Comparison of ENCODE assay signal across 9 cellular contexts in the genomic region with DNA sequence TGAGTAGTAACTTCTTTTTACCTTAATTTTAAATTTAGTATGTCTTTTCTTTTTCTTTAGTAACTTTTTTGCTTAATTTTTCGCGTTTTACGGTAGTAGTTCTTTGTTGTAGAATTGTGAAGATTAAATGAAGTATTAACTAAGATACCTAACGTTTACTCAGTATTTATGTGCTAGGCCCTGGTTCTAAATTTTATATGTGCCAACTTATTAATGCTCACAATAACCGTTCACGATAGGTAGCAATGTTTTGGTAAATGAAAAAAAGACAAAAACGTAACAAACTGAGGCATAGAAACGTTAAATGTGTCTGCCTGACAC. TPM values are rescaled to one million over a fixed set of nuclear protein-coding genes. Genes with fewer than 3 reads are reported as not detected.
DNase-seq lines count a peak whose midpoint lies in the region; ATAC-seq and TF ChIP-seq lines count a peak whose summit lies in the region.
"Had no signal": no experiment of that assay in that cellular context is flagged by ENCODE, and none has a peak within 500 bp of the region (broad histone marks: within the 10 kb centered on the region; RNA-seq: fewer than 3 reads in every experiment).

No MANE protein-coding gene starts in this region.

- H3K27ac Mint-ChIP-seq in naive thymus-derived CD8-positive, alpha-beta T cell, result peak overlapping the region; percentile 34 to 99 (median 98)

- peaks cover 0 to 4% (median 0%) of the 10 kb centered on the region in 5 donors for H3K27me3 Mint-ChIP-seq in naive thymus-derived CD8-positive, alpha-beta T cell

- no peaks in the 10 kb centered on the region for H3K27me3 ChIP-seq in duodenal mucosa (ENCODE audit: control insufficient read depth in 1 of 2, insufficient read depth in 2 of 2, low read length in 2 of 2)

- peak overlapping the region; percentile 90 to 98 (median 94) for H3K4me3 Mint-ChIP-seq in naive thymus-derived CD8-positive, alpha-beta T cell

- H3K4me1 ChIP-seq in duodenal mucosa (ENCODE audit: control insufficient read depth in 1 of 2, insufficient read depth in 2 of 2, low read length in 2 of 2), result peaks cover 18 to 19% of the 10 kb centered on the region in 2 donors

- intact Hi-C loops in left colon (cut with DNase I, micrococcal nuclease), result no loop called here

- H3K4me3 ChIP-seq in AG10803 (ENCODE audit: low read length) (peak overlapping the region; percentile 85), LNCaP clone FGC (ENCODE audit: low read depth, low read length) (peak overlapping the region; percentile 93), duodenal mucosa (ENCODE audit: low read depth in 1 of 2, low read length in 2 of 2) (peak overlapping the region; percentile 97 to 99)

- H3K9ac ChIP-seq in duodenal mucosa (ENCODE audit: low read depth in 1 of 2, low read length in 2 of 2), result peak overlapping the region; percentile 92 to 97

- DNase-seq in AG10803 (ENCODE audit: low read depth), result no peak
- no peak for DNase-seq in LNCaP clone FGC (ENCODE audit: low read depth)
- no peak for DNase-seq in naive thymus-derived CD8-positive, alpha-beta T cell
- DNase-seq in inferior parietal cortex (ENCODE audit: extremely low spot score), result no peak
- no peak for DNase-seq in left colon
- DNase-seq: NCI-H2029 treated with DMSO at 0.1 percent for 48 hours had no signal

- no peak for ATAC-seq in naive thymus-derived CD8-positive, alpha-beta T cell
- ATAC-seq in esophagus mucosa (no peak), GM21360 (IDR thresholded peaks at IDR 0.05; ENCODE audit: unreplicated experiment) (no peak), left colon (no peak)

- H3K27ac ChIP-seq in duodenal mucosa (ENCODE audit: low read depth, low read length), result no peak overlapping the region

- TF ChIP-seq CTCF in AG10803 (conservative IDR thresholded peaks at IDR 0.05; ENCODE audit: low read length) (no peak), LNCaP clone FGC (IDR thresholded peaks at IDR 0.05; ENCODE audit: control insufficient read depth, extremely low read depth, insufficient read depth) (no peak)

- peaks cover 13 to 35% of the 10 kb centered on the region in 2 donors for H3K36me3 ChIP-seq in duodenal mucosa (ENCODE audit: control insufficient read depth in 1 of 2, insufficient read depth in 2 of 2, low read length in 2 of 2)

- H3K9me3 ChIP-seq in duodenal mucosa (ENCODE audit: control insufficient read depth in 1 of 2, low read length in 2 of 2), result no peaks in the 10 kb centered on the region

- peaks cover 0 to 35% (median 7%) of the 10 kb centered on the region in 3 donors for H3K36me3 Mint-ChIP-seq in naive thymus-derived CD8-positive, alpha-beta T cell

- POLR2A ChIA-PET in naive thymus-derived CD8-positive, alpha-beta T cell (lab: Charles Lee), result interaction anchor here (1.0 kb wide), 1 partner anchor 1206 kb away, joined by 4 read pairs; no protein-coding TSS in a partner anchor

- H3K4me1 Mint-ChIP-seq in naive thymus-derived CD8-positive, alpha-beta T cell, result peaks cover 5 to 39% (median 32%) of the 10 kb centered on the region in 4 donors

- peaks cover 0 to 1% (median 0%) of the 10 kb centered on the region in 9 donors for H3K9me3 Mint-ChIP-seq in naive thymus-derived CD8-positive, alpha-beta T cell

RNA-seq across cellular contexts. Expression of a gene that starts 1.2 kb away (rescaled TPM):
- 10 to 100 TPM; 59.9 to 63.0 TPM for total RNA-seq in naive thymus-derived CD8-positive, alpha-beta T cell
- polyA plus RNA-seq in naive thymus-derived CD8-positive, alpha-beta T cell, result 10 to 100 TPM; 60.5 to 72.6 (median 69.1) TPM
- total RNA-seq in esophagus mucosa (32.0 TPM), left colon (10 to 100 TPM; 44.7 to 46.0 TPM)
